ENCODE assay signal across 23 cellular contexts in the genomic region with DNA sequence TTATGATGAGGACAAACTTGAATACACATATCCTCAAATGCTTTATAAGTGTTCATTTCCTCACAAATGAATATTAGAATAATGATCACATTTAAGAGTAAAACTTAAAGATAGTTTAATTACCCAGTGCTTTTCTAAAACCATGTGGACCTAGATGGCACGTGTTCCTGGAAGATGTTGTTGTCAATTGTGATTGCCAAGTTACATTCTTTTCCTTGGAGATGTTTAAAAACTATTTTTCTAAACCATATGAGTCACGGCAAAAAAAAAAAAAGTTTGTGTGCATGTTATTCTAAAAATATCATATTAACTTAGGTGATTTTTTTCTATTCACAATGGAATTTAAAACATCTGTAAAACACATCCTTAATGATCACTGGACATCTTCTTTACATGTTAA. TPM values are rescaled to one million over a fixed set of nuclear protein-coding genes. Genes with fewer than 3 reads are reported as not detected.
DNase-seq lines count a peak whose midpoint lies in the region; ATAC-seq and TF ChIP-seq lines count a peak whose summit lies in the region.
"Had no signal": no experiment of that assay in that cellular context is flagged by ENCODE, and none has a peak within 500 bp of the region (broad histone marks: within the 10 kb centered on the region; RNA-seq: fewer than 3 reads in every experiment).

No MANE protein-coding gene starts in this region.

- H3K9me3 ChIP-seq in heart right ventricle, result peaks cover 0 to 2% (median 0%) of the 10 kb centered on the region in 11 donors
- H3K9me3 ChIP-seq: A549 had no signal

- no peak for TF ChIP-seq CTCF in heart right ventricle (IDR thresholded peaks at IDR 0.05)
- no peak for TF ChIP-seq CTCF in fibroblast of mammary gland (conservative IDR thresholded peaks at IDR 0.05; ENCODE audit: control insufficient read depth, insufficient read depth, low read depth, low read length)

- peak overlapping the region in 6 of 10 donors; percentile 72 to 89 (median 86) for H3K27ac ChIP-seq in heart right ventricle
- H3K27ac ChIP-seq: A549, RWPE1 had no signal

- H3K36me3 ChIP-seq in heart right ventricle, result no peaks in the 10 kb centered on the region

- intact Hi-C loops in heart right ventricle (cut with DNase I) (no loop called here), cardiac septum (cut with DNase I) (no loop called here)

- ATAC-seq in heart right ventricle, result no peak
- ATAC-seq: A549; activated CD4-positive, CD25-positive, alpha-beta regulatory T cell treated with anti-CD3 and anti-CD28 coated beads, Interleukin-2, amount 50 U/mL, for 24 hours; activated naive CD4-positive, alpha-beta T cell treated with anti-CD3 and anti-CD28 coated beads, Interleukin-2, amount 50 U/mL, for 72 hours; esophagus mucosa had no signal

- WGBS in heart right ventricle, 2 donors, result 14 to 19% methylated on average over 2 of the region's 2 CpGs

- no peak overlapping the region for H3K4me3 ChIP-seq in heart right ventricle
- no peak overlapping the region for H3K4me3 ChIP-seq in fibroblast of mammary gland (ENCODE audit: control insufficient read depth, low read depth, low read length)
- H3K4me3 ChIP-seq: A549 had no signal

- DNase-seq in heart right ventricle, result no peak
- no peak for DNase-seq in cardiac septum (ENCODE audit: low spot score)
- DNase-seq in amniotic stem cell (lab: John Stamatoyannopoulos, UW), result peak; percentile 26
- DNase-seq in fibroblast of mammary gland (ENCODE audit: low read depth), result peak; percentile 77
- DNase-seq in stromal cell of bone marrow (ENCODE audit: low read depth), result peak; percentile 41
- DNase-seq in HuH-7.5 (ENCODE audit: low spot score), result no peak
- no peak for DNase-seq in HT-29 (ENCODE audit: low spot score)
- no peak for DNase-seq in DMS79 treated with DMSO at 0.1 percent for 48 hours (lab: John Stamatoyannopoulos, UW)
- DNase-seq: activated CD8-positive, alpha-beta memory T cell treated with anti-CD3 and anti-CD28 coated beads for 24 hours; activated T-cell treated with anti-CD3 and anti-CD28 coated beads, Interleukin-2, amount 50 U/mL, for 48 hours; CD4-positive, CD25-positive, alpha-beta regulatory T cell; DMS 273 treated with DMSO at 0.1 percent for 48 hours; hypothalamus; KBM-7; NCI-H1048; NCI-H510A; posterior cingulate gyrus; small intestine had no signal

- peaks cover 0 to 84% (median 41%) of the 10 kb centered on the region in 9 donors for H3K4me1 ChIP-seq in heart right ventricle
- H3K4me1 ChIP-seq: A549 had no signal

- H3K27me3 ChIP-seq in heart right ventricle, result no peaks in the 10 kb centered on the region

RNA-seq across cellular contexts. Expression of a gene that starts 51.1 kb away (rescaled TPM):
- 100 to 1,000 TPM; 291 to 352 (median 299) TPM for total RNA-seq in heart right ventricle
- polyA plus RNA-seq in heart right ventricle, result 10 to 100 TPM; 51.0 to 85.4 TPM
- total RNA-seq in cardiac septum, result 281 TPM
- 0.03 TPM in 1 of 2 replicates, not detected in the other for total RNA-seq in HT-29 (2014; rRNA removed; shearing (Covaris generic))
- total RNA-seq: CD4-positive, CD25-positive, alpha-beta regulatory T cell had no signal
- polyA plus RNA-seq: A549 had no signal

Comparison
In these comparisons a context has a peak if more than half of its experiments do, and no peak if none do; other contexts are left out.
1. DNase-seq: peak in amniotic stem cell (single experiment), fibroblast of mammary gland (single experiment) and stromal cell of bone marrow (single experiment); none in heart right ventricle (0 of 2), cardiac septum (single experiment), HuH-7.5 (single experiment), HT-29 (single experiment) and DMS79 treated with DMSO at 0.1 percent for 48 hours (single experiment).
2. RNA of a gene that starts 51.1 kb away (total RNA-seq): 291 to 352 TPM in heart right ventricle and 281 TPM in cardiac septum (single experiment); 0.03 TPM in HT-29; every median in the first group is over 100 times any median in the second.